In the genomic region with DNA sequence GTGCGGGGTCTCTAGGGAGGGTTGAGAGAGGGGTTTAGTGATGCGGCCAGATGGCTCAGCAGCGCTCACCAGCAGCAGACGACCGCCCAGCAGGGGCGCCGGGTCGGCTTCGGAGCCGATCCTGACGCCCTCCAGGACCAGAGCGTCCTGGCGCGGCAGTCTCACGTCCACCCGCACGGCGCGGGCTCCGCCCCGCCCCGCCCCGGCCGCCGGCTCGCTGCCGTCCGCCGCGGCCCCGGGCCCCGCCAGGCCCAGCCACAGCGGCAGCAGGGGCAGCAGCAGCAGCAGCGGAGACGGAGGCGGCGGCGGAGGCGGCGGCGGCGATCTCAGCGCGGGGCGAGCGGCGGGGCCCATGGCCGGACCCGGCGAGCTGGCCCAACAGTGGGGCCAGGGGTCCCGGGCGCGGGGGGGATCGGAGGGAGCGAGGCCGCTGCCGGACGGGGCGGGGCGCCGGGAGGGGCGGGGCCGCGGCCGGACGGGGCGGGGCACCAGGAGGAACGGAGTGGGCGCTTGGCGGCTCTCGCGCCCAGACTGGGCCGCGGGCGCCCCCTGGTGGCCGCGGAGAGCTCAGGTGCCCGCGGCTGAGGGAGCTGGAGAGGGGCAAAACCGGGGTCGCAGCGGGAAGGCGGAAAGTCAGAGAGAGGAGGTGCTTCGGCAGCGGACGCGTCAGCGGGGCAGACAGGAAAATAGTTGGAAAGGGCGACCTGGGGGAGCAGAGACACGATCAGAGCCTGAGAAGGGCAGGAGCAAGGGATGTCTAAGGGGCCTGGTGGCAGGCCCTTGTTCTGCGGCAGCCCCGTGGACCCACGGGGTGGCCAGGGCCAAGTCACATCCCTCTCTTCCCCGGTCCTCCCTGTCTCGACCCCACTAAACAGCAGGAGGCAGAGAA, we compare ENCODE assay signal across 1 cellular context.
TF ChIP-seq lines count a peak whose summit lies in the region.

A gene (minus strand): TSS at position 452 of the 889 bp plus-strand sequence. CDS start 98 bp downstream, at position 354.

TF ChIP-seq in H1, 55 proteins besides CTCF, POLR2A, EP300 and RAD21 (continued from another document):
- 0 out of 4 replicates have a peak, but pooled peaks of 1 of the 2 experiments have one; percentile 12 for TF ChIP-seq SIN3A (conservative IDR thresholded peaks at IDR 0.05 in 1 of 2, IDR thresholded peaks at IDR 0.05 in 1 of 2; ENCODE audit: low read depth in 1 of 2, low read length in 2 of 2)
- 0 out of 2 replicates have a peak, but pooled peaks have one; percentile 48 for TF ChIP-seq RXRA (IDR thresholded peaks at IDR 0.05; ENCODE audit: insufficient read depth, low read depth, low read length)
- no peak for TF ChIP-seq BACH1 (IDR thresholded peaks at IDR 0.05; ENCODE audit: low read length)
- TF ChIP-seq CREB1 (IDR thresholded peaks at IDR 0.05): peak; percentile 56
- 0 out of 2 replicates have a peak, but pooled peaks have one; percentile 30 for TF ChIP-seq TCF12 (IDR thresholded peaks at IDR 0.05; ENCODE audit: low read depth, low read length)
- TF ChIP-seq FOSL1 (IDR thresholded peaks at IDR 0.05; ENCODE audit: insufficient read depth, low read depth, low read length): 0 out of 2 replicates have a peak, but pooled peaks have one; percentile 45
- peak; percentile 13; the same call in 1 of the 2 replicates for TF ChIP-seq TBP (IDR thresholded peaks at IDR 0.05; ENCODE audit: low read depth, low read length)
- TF ChIP-seq, protein P1, sequence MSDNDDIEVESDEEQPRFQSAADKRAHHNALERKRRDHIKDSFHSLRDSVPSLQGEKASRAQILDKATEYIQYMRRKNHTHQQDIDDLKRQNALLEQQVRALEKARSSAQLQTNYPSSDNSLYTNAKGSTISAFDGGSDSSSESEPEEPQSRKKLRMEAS (IDR thresholded peaks at IDR 0.05): peak; percentile 39; the same call in 1 of the 2 replicates
- TF ChIP-seq CHD1 (IDR thresholded peaks at IDR 0.05; ENCODE audit: low read depth, low read length): no peak
- 0 out of 2 replicates have a peak, but pooled peaks have one; percentile 18 for TF ChIP-seq YY1 (IDR thresholded peaks at IDR 0.05; ENCODE audit: low read depth, low read length)
- TF ChIP-seq ASH2L (IDR thresholded peaks at IDR 0.05; ENCODE audit: low read length): peak; percentile 48
- 0 out of 2 replicates have a peak, but pooled peaks have one; percentile 15 for TF ChIP-seq TAF1 (IDR thresholded peaks at IDR 0.05; ENCODE audit: low read depth, low read length)
- 0 out of 2 replicates have a peak, but pooled peaks have one; percentile 39 for TF ChIP-seq PHF8 (conservative IDR thresholded peaks at IDR 0.05; ENCODE audit: low read depth, low read length)
TF ChIP-seq in H1: peak in this region for 11.
